ENCODE assay signal across 19 cellular contexts in the genomic region with DNA sequence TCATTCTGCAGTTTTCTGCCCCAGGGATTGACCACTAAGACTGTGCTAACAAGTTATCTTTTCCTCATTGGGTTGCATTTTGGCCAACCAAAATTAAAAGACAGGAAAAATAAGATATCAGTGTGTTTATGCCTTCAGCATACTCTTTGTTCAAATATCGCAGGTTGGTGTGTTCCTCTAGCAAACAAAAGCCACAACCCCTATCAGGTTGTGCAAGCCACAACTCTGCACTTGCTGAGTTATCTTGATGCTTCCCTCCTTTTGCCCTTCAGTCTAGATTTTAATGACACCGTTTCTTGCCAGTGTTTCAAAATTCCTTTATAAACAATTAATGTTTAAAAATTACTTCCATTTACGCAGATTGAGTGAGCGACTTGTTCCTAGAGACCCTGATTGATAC.
DNase-seq lines count a peak whose midpoint lies in the region; ATAC-seq lines count a peak whose summit lies in the region.
"Had no signal": no experiment of that assay in that cellular context is flagged by ENCODE, and none has a peak within 500 bp of the region (broad histone marks: within the 10 kb centered on the region; RNA-seq: fewer than 3 reads in every experiment).

No MANE protein-coding gene starts in this region.

- H3K36me3 Mint-ChIP-seq in stimulated activated naive B cell treated with anti-CD40 and anti-IgM and Interleukin-4, amounts not matched to agents 10 μg/mL and 1 μg/mL and 100 μg/mL, for 72 hours, result no peaks in the 10 kb centered on the region
- H3K36me3 Mint-ChIP-seq: CD14-positive monocyte; CD4-positive, alpha-beta memory T cell; CD4-positive, CD25-positive, alpha-beta regulatory T cell; CD8-positive, alpha-beta memory T cell had no signal

- DNase-seq in HuH-7 (ENCODE audit: low spot score) (peak; percentile 6), Karpas-422 (no peak), left lobe of liver (ENCODE audit: low spot score) (no peak)
- DNase-seq in stimulated activated naive B cell treated with anti-CD40 and anti-IgM and Interleukin-4, amounts not matched to agents 10 μg/mL and 1 μg/mL and 100 μg/mL, for 72 hours, result no peak
- DNase-seq: 8988T; ACHN; BE2C; C1 segment of cervical spinal cord; CD4-positive, alpha-beta memory T cell; CD4-positive, CD25-positive, alpha-beta regulatory T cell; CD8-positive, alpha-beta memory T cell; COR-L47; DMS 273 treated with DMSO at 0.1 percent for 48 hours; DMS153; DMS79 treated with DMSO at 0.1 percent for 48 hours; GF-D8 had no signal

- H4K20me1 ChIP-seq in Karpas-422 (ENCODE audit: insufficient read depth, low read depth, low read length), result no peaks in the 10 kb centered on the region
- H4K20me1 ChIP-seq: BLaER1 had no signal

- no peak overlapping the region for H3K27ac ChIP-seq in Karpas-422 (ENCODE audit: low read length)
- H3K27ac ChIP-seq: BLaER1 had no signal

- 0 out of 2 replicates have a peak overlapping the region, but pooled peaks have one; percentile 21 for H2AFZ ChIP-seq in Karpas-422 (ENCODE audit: low read length)

- no peaks in the 10 kb centered on the region for H3K9me2 ChIP-seq in Karpas-422 (replicated peaks; ENCODE audit: insufficient read depth, low read length)

- H3K4me3 ChIP-seq in Karpas-422 (ENCODE audit: low read length), result no peak overlapping the region
- H3K4me3 ChIP-seq: BLaER1 had no signal

- no peak overlapping the region for H3K4me3 Mint-ChIP-seq in stimulated activated naive B cell treated with anti-CD40 and anti-IgM and Interleukin-4, amounts not matched to agents 10 μg/mL and 1 μg/mL and 100 μg/mL, for 72 hours
- H3K4me3 Mint-ChIP-seq: CD14-positive monocyte; CD4-positive, alpha-beta memory T cell; CD8-positive, alpha-beta memory T cell had no signal

- peaks cover 10 to 21% of the 10 kb centered on the region in 2 donors for H3K9me3 Mint-ChIP-seq in stimulated activated naive B cell treated with anti-CD40 and anti-IgM and Interleukin-4, amounts not matched to agents 10 μg/mL and 1 μg/mL and 100 μg/mL, for 72 hours

- no peaks in the 10 kb centered on the region for H3K4me1 ChIP-seq in Karpas-422 (ENCODE audit: low read length)
- H3K4me1 ChIP-seq: BE2C, BLaER1 had no signal

- no peak overlapping the region for H3K9ac ChIP-seq in Karpas-422 (ENCODE audit: low read length)
- H3K9ac ChIP-seq: BLaER1 had no signal

- H3K4me1 Mint-ChIP-seq in stimulated activated naive B cell treated with anti-CD40 and anti-IgM and Interleukin-4, amounts not matched to agents 10 μg/mL and 1 μg/mL and 100 μg/mL, for 72 hours, result no peaks in the 10 kb centered on the region
- H3K4me1 Mint-ChIP-seq: CD14-positive monocyte; CD4-positive, alpha-beta memory T cell; CD4-positive, CD25-positive, alpha-beta regulatory T cell; CD8-positive, alpha-beta memory T cell had no signal

- peak; percentile 63 for ATAC-seq in left lobe of liver
- no peak for ATAC-seq in stimulated activated naive B cell treated with anti-CD40 and anti-IgM and Interleukin-4, amounts not matched to agents 10 μg/mL and 1 μg/mL and 100 μg/mL, for 72 hours (replicated peaks)
- no peak for ATAC-seq in GM19397 (IDR thresholded peaks at IDR 0.05; ENCODE audit: unreplicated experiment)

- H3K27me3 ChIP-seq in Karpas-422 (ENCODE audit: low read length), result no peaks in the 10 kb centered on the region
- H3K27me3 ChIP-seq: BE2C, BLaER1 had no signal

- H3K79me2 ChIP-seq in Karpas-422 (ENCODE audit: low read length), result no peaks in the 10 kb centered on the region

- H3K27me3 Mint-ChIP-seq in stimulated activated naive B cell treated with anti-CD40 and anti-IgM and Interleukin-4, amounts not matched to agents 10 μg/mL and 1 μg/mL and 100 μg/mL, for 72 hours, result no peaks in the 10 kb centered on the region
- H3K27me3 Mint-ChIP-seq: CD4-positive, alpha-beta memory T cell; CD4-positive, CD25-positive, alpha-beta regulatory T cell; CD8-positive, alpha-beta memory T cell had no signal

- H3K36me3 ChIP-seq in Karpas-422 (ENCODE audit: insufficient read depth, low read length), result no peaks in the 10 kb centered on the region
- H3K36me3 ChIP-seq: BE2C, BLaER1 had no signal

- no peak overlapping the region for H3K27ac Mint-ChIP-seq in stimulated activated naive B cell treated with anti-CD40 and anti-IgM and Interleukin-4, amounts not matched to agents 10 μg/mL and 1 μg/mL and 100 μg/mL, for 72 hours
- H3K27ac Mint-ChIP-seq: CD14-positive monocyte; CD4-positive, alpha-beta memory T cell; CD4-positive, CD25-positive, alpha-beta regulatory T cell; CD8-positive, alpha-beta memory T cell had no signal

- H3K4me2 ChIP-seq in Karpas-422 (ENCODE audit: low read depth, low read length, poor library complexity, severe bottlenecking), result no peak overlapping the region
- H3K4me2 ChIP-seq: BLaER1 had no signal

- peaks cover 7% of the 10 kb centered on the region for H3K9me3 ChIP-seq in Karpas-422 (ENCODE audit: low read length)
- H3K9me3 ChIP-seq: BE2C, BLaER1 had no signal
